In the genomic region with DNA sequence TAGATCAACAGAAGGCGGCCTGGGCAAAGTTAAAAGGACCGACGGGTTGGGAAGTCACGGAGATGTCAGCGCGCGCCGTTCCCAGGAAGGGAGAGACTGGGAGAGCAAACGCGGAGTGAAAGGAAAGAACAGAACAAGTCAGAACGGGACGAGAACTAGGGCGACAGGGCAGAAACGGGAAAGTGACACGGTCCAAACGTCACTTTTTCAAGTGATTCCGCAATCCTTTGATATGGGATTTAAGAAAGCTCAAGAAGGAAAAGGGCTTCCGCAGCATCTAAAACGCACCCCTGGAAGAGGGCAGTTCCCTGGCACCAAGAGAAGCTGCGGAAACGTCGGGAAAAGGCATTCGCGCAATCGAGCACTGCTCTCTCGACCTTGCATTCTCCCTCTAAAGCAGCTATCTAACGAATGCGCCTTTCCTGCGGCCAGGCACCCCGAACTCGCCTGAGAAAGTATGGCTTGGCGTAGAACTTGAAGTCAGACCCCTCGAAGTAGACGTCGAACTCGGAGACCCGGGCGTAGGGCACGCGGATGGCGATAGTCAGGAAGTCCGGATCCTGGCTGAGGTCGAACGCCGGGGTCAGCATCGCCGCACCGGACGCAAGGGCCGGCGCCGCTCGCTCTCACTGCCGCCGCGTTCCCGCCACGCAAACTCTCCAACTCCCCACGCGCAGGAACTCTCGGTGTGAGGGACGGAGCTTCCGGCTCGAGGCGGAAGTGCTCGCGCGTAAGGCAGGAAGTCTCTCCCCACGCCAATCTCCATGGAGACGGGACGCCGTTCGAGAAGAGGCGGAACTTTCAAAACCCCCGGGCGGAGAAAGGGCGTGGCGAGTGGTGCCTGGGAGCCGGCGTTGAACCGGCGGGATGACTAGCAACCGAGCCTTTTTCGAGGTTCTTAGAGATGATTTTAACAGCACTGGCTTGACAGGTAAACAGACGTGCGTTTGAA, we compare ENCODE assay signal across 8 cellular contexts. TPM values are rescaled to one million over a fixed set of nuclear protein-coding genes. Genes with fewer than 3 reads are reported as not detected.
A peak's percentile ranks its signal among the peaks of the same experiment; 100 is the strongest.
DNase-seq lines count a peak whose midpoint lies in the region; ATAC-seq, FAIRE-seq and TF ChIP-seq lines count a peak whose summit lies in the region.

SHQ1 (minus strand) TSS at position 695 of the 952 bp plus-strand sequence; CDS start at position 590, 105 bp downstream.

- intact Hi-C loops in cardiac septum (cut with DNase I) = loop anchor here (5.0 to 10.0 kb wide), 3 partner anchors 39 to 207 kb away; partner anchors contain the start of genes GXYLT2 and PPP4R2

- TF ChIP-seq POLR2A in GM12891 (IDR thresholded peaks at IDR 0.05; ENCODE audit: low read depth, low read length) (peak; percentile 66), tibial nerve (IDR thresholded peaks at IDR 0.05) (peak in 1 of 2 donors; percentile 59)

- no peaks in the 10 kb centered on the region for H3K79me2 ChIP-seq in parathyroid adenoma

- peaks cover 62% of the 10 kb centered on the region for H3K4me1 Mint-ChIP-seq in activated naive CD8-positive, alpha-beta T cell treated with anti-CD3 and anti-CD28 coated beads, Interleukin-2, amount 50 U/mL, for 24 hours

- H3K4me2 ChIP-seq in parathyroid adenoma (ENCODE audit: low read length) = peak within 1 kb of the TSS; percentile 76

- FAIRE-seq in GM12891 (lab: Jason Lieb, UNC) = peak; percentile 98

- peak within 1 kb of the TSS; percentile 82 for H2AFZ ChIP-seq in parathyroid adenoma

- peak within 1 kb of the TSS; percentile 96 for H3K4me3 Mint-ChIP-seq in activated naive CD8-positive, alpha-beta T cell treated with anti-CD3 and anti-CD28 coated beads, Interleukin-2, amount 50 U/mL, for 24 hours

- no peak for TF ChIP-seq CTCF in parathyroid adenoma (IDR thresholded peaks at IDR 0.05)
- no peak for TF ChIP-seq CTCF in tibial nerve (IDR thresholded peaks at IDR 0.05)

- H3K27ac ChIP-seq in parathyroid adenoma = peak within 1 kb of the TSS; percentile 44
- H3K27ac ChIP-seq in tibial nerve = peak within 1 kb of the TSS in 3 of 4 donors; percentile 71 to 82 (median 81)

- DNase-seq in GM12891 (ENCODE audit: insufficient read length, low spot score) (peak; percentile 63), NCI-H128 (lab: John Stamatoyannopoulos, UW; ENCODE audit: unreplicated experiment) (peak; percentile 89), T follicular helper cell (ENCODE audit: low read depth) (peak; percentile 93), cardiac septum (ENCODE audit: low spot score) (peak; percentile 97), tibial nerve (ENCODE audit: low spot score in 2 of 2) (peak; percentile 92 to 95)
- peak; percentile 97 for DNase-seq in activated naive CD8-positive, alpha-beta T cell treated with anti-CD3 and anti-CD28 coated beads, Interleukin-2, amount 50 U/mL, for 24 hours

- H3K9me3 ChIP-seq in parathyroid adenoma (ENCODE audit: control insufficient read depth, low read length) (no peaks in the 10 kb centered on the region), tibial nerve (no peaks in the 10 kb centered on the region)

- H3K27me3 Mint-ChIP-seq in activated naive CD8-positive, alpha-beta T cell treated with anti-CD3 and anti-CD28 coated beads, Interleukin-2, amount 50 U/mL, for 24 hours = no peaks in the 10 kb centered on the region

- H3K36me3 ChIP-seq in parathyroid adenoma (ENCODE audit: control insufficient read depth, insufficient read depth, low read length) (no peaks in the 10 kb centered on the region), tibial nerve (no peaks in the 10 kb centered on the region)

- H3K27ac Mint-ChIP-seq in activated naive CD8-positive, alpha-beta T cell treated with anti-CD3 and anti-CD28 coated beads, Interleukin-2, amount 50 U/mL, for 24 hours = peak within 1 kb of the TSS; percentile 94

- H3K36me3 Mint-ChIP-seq in activated naive CD8-positive, alpha-beta T cell treated with anti-CD3 and anti-CD28 coated beads, Interleukin-2, amount 50 U/mL, for 24 hours (ENCODE audit: low read depth) = peaks cover 10% of the 10 kb centered on the region

- peak; percentile 38 to 86 for TF ChIP-seq EP300 in tibial nerve (IDR thresholded peaks at IDR 0.05)

- H3K27me3 ChIP-seq in parathyroid adenoma (ENCODE audit: control insufficient read depth, insufficient read depth, low read length) = no peaks in the 10 kb centered on the region
- H3K27me3 ChIP-seq in tibial nerve = no peaks in the 10 kb centered on the region

- peak within 1 kb of the TSS; percentile 78 for H3K4me3 ChIP-seq in parathyroid adenoma (ENCODE audit: low read depth, low read length)
- H3K4me3 ChIP-seq in tibial nerve = peak within 1 kb of the TSS; percentile 62 to 94 (median 84)

- peak; percentile 96 for ATAC-seq in HG02759 (IDR thresholded peaks at IDR 0.05; ENCODE audit: unreplicated experiment)
- peak; percentile 91 for ATAC-seq in activated naive CD8-positive, alpha-beta T cell treated with anti-CD3 and anti-CD28 coated beads, Interleukin-2, amount 50 U/mL, for 24 hours

- WGBS in tibial nerve, 2 donors = 0% methylated on average over 58 to 84 of the region's 86 CpGs

- H3K4me1 ChIP-seq in parathyroid adenoma (peaks cover 7% of the 10 kb centered on the region), tibial nerve (peaks cover 3 to 33% (median 10%) of the 10 kb centered on the region in 4 donors)

- H3K9ac ChIP-seq in parathyroid adenoma = no peak within 1 kb of the TSS

- H3K9me3 Mint-ChIP-seq in activated naive CD8-positive, alpha-beta T cell treated with anti-CD3 and anti-CD28 coated beads, Interleukin-2, amount 50 U/mL, for 24 hours = no peaks in the 10 kb centered on the region

TF ChIP-seq in GM12891, 5 proteins besides CTCF, POLR2A, EP300 and RAD21:
- TF ChIP-seq POLR2AphosphoS5 (IDR thresholded peaks at IDR 0.05; ENCODE audit: low read depth, low read length) = peak; percentile 56
- TF ChIP-seq SPI1 (IDR thresholded peaks at IDR 0.05; ENCODE audit: low read depth, low read length) = peak; percentile 79
- TF ChIP-seq POU2F2 (IDR thresholded peaks at IDR 0.05; ENCODE audit: low read depth, low read length) = no peak; the same call in 1 of the 2 replicates
- TF ChIP-seq TAF1 (IDR thresholded peaks at IDR 0.05; ENCODE audit: low read depth, low read length) = peak; percentile 59
- no peak for TF ChIP-seq PAX5 (IDR thresholded peaks at IDR 0.05; ENCODE audit: insufficient read depth, low read length, severe bottlenecking)

RNA-seq across cellular contexts. Expression of gene SHQ1, which starts in this region (rescaled TPM):
- polyA plus RNA-seq in GM12891 (2012; ENCODE audit: low read depth, missing spikeins) = 13.6 TPM
- total RNA-seq in cardiac septum = 11.1 TPM
- 10 to 100 TPM; 10.0 to 25.3 (median 19.5) TPM for total RNA-seq in tibial nerve

Comparison
In these comparisons a context has a peak if more than half of its experiments do, and no peak if none do; other contexts are left out.
1. Peak in every context shown above with its lines: DNase-seq, ATAC-seq, H3K4me3 ChIP-seq and H3K27ac ChIP-seq.